Comparison of ENCODE assay signal across 13 cellular contexts in genomic region chr13:75217949-75218348, GRCh38.
DNase-seq lines count a peak whose midpoint lies in the region; TF ChIP-seq lines count a peak whose summit lies in the region.
"Had no signal": no experiment of that assay in that cellular context is flagged by ENCODE, and none has a peak within 500 bp of the region (broad histone marks: within the 10 kb centered on the region; RNA-seq: fewer than 3 reads in every experiment).

No MANE protein-coding gene starts in this region.

- H2AFZ ChIP-seq in hepatocyte, result no peak overlapping the region

- CTCF ChIA-PET in GM10248 (lab: Yijun Ruan, JAX), result interaction anchor here (1.1 kb wide), 1 partner anchor 15 kb away, joined by 3 read pairs; no protein-coding TSS in a partner anchor

- H3K4me2 ChIP-seq in hepatocyte, result no peak overlapping the region

- no peaks in the 10 kb centered on the region for H3K27me3 ChIP-seq in hepatocyte

- no peaks in the 10 kb centered on the region for H3K9me2 ChIP-seq in hepatocyte (replicated peaks; ENCODE audit: insufficient read depth)

- H3K4me1 ChIP-seq in hepatocyte (ENCODE audit: insufficient read depth), result no peaks in the 10 kb centered on the region
- H3K4me1 ChIP-seq: HAP-1 had no signal

- no peaks in the 10 kb centered on the region for H3K36me3 ChIP-seq in hepatocyte (replicated peaks; ENCODE audit: insufficient read depth, low read depth)
- H3K36me3 ChIP-seq: HAP-1 had no signal

- WGBS in hepatocyte (ENCODE audit: low lambda C conversion rate, missing lambda C conversion rate), result 39% methylated on average over 1 of the region's 1 CpG

- POLR2A ChIA-PET in GM10248 (lab: Yijun Ruan, JAX), result no interaction called here

- TF ChIP-seq CTCF in GM10248 (IDR thresholded peaks at IDR 0.05; ENCODE audit: control extremely low read depth, extremely low read depth, low read depth, missing control alignments), result peak; percentile 9
- no peak for TF ChIP-seq CTCF in hepatocyte (IDR thresholded peaks at IDR 0.05; ENCODE audit: poor library complexity)

- no peaks in the 10 kb centered on the region for H3K79me2 ChIP-seq in hepatocyte

- no peaks in the 10 kb centered on the region for H4K20me1 ChIP-seq in hepatocyte (ENCODE audit: insufficient read depth, poor library complexity, severe bottlenecking)

- DNase-seq in GM10248 (ENCODE audit: extremely low spot score), result no peak
- peak; percentile 57 for DNase-seq in NCI-H2227 treated with DMSO at 0.1 percent for 48 hours (lab: John Stamatoyannopoulos, UW)
- peak; percentile 82 for DNase-seq in fibroblast of gingiva (ENCODE audit: low read depth)
- DNase-seq in renal cortical epithelial cell (ENCODE audit: low read depth), result peak; percentile 90
- DNase-seq in hepatocyte (ENCODE audit: low spot score), result no peak
- no peak for DNase-seq in middle frontal gyrus (ENCODE audit: extremely low spot score, low spot score)
- DNase-seq in HPDE6-E6E7 (ENCODE audit: extremely low spot score), result no peak
- DNase-seq in cerebellar cortex (ENCODE audit: low spot score), result no peak
- DNase-seq: activated CD4-positive, alpha-beta T cell treated with anti-CD3 and anti-CD28 coated beads for 48 hours; dermis blood vessel endothelial cell; DND-41; NCI-H526 treated with DMSO at 0.1 percent for 48 hours had no signal

- H3K4me3 ChIP-seq in hepatocyte, result no peak overlapping the region
- H3K4me3 ChIP-seq: HAP-1 had no signal

- H3K27ac ChIP-seq in hepatocyte, result no peak overlapping the region

- no peaks in the 10 kb centered on the region for H3K9me3 ChIP-seq in hepatocyte (ENCODE audit: low read depth)
- H3K9me3 ChIP-seq: HAP-1 had no signal

Comparison
In these comparisons a context has a peak if more than half of its experiments do, and no peak if none do; other contexts are left out.
1. DNase-seq: peak in NCI-H2227 treated with DMSO at 0.1 percent for 48 hours (single experiment), fibroblast of gingiva (single experiment) and renal cortical epithelial cell (single experiment); none in GM10248 (single experiment), hepatocyte (single experiment), middle frontal gyrus (single experiment), HPDE6-E6E7 (single experiment) and cerebellar cortex (single experiment).